8 cellular contexts compared by ENCODE assay signal in the genomic region with DNA sequence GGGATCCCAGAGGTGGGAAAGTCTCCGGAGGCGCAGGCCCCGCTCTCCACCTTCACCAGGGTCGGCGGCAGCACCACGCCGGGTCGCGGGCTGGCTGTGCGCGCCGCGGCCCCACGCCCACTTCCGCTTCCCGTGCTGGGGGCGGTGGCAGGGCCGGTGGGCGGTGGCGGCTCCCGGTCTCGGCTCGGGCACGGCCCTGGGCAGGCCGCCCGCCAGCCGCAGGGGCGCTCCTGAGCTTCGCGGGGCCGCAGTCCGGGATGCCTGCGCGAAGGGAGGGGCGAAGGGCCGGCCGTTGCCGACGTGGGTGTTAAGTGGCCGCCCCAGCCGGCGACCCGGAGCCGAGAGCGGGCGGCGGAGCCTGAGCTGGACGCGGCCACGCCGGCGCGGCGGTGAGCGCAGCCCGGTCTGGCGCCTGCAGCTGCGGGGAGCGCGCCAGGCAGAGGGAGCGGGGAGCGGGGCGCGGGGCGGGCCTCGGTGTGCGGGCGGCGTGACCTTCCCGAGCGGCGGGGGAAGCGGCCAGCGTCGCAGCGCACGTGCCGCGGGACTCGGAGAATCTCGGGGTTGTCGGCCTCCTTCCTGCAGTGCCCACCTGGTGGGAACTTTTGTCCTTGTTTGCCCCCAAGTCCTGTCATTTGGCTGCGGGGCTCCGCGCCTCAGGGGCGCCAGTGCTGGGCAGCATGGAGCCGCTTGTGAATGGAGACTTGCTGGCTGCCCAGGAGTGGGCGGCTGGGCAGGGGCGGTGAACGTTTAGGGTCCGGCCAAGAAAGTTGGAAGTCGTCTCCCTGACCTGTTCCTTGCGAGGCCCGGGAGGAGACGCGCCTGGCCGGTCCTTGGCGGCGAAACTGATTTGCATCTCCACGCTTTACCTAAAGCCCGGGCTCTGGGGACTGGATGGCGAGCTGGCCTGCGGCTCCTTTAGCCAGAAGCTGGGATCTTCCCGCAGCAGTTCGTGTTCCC. TPM values are rescaled to one million over a fixed set of nuclear protein-coding genes. Genes with fewer than 3 reads are reported as not detected.
DNase-seq lines count a peak whose midpoint lies in the region; ATAC-seq and TF ChIP-seq lines count a peak whose summit lies in the region.

A gene (plus strand): TSS at position 337 of the 957 bp plus-strand sequence. CDS start 3,616 bp downstream, outside the sequence.

- WGBS in psoas muscle, 3 donors, result 0 to 1% (median 1%) methylated on average over 67 to 105 of the region's 105 CpGs

- H3K4me3 Mint-ChIP-seq in T-helper 1 cell treated with Interleukin-12 subunit alpha and Interleukin-12 subunit beta and Interleukin-4 antibody, amounts not matched to agents 30 μg/mL and 1 μg/mL, for 36 hours, result peak within 1 kb of the TSS; percentile 70

- H3K9me3 ChIP-seq in psoas muscle, result no peaks in the 10 kb centered on the region
- no peaks in the 10 kb centered on the region for H3K9me3 ChIP-seq in vagina

- H3K36me3 ChIP-seq in H7 (replicated peaks; ENCODE audit: control insufficient read depth, insufficient read depth, low read length) (peaks cover 1% of the 10 kb centered on the region), psoas muscle (ENCODE audit: insufficient read depth in 1 of 2, low read depth in 1 of 2) (peaks cover 4 to 14% of the 10 kb centered on the region in 2 donors), vagina (peaks cover 0 to 3% of the 10 kb centered on the region in 2 donors)

- peaks cover 11% of the 10 kb centered on the region for H3K4me1 Mint-ChIP-seq in T-helper 1 cell treated with Interleukin-12 subunit alpha and Interleukin-12 subunit beta and Interleukin-4 antibody, amounts not matched to agents 30 μg/mL and 1 μg/mL, for 36 hours (ENCODE audit: low read depth)

- intact Hi-C loops in left ventricle myocardium superior (cut with micrococcal nuclease), result no loop called here
- intact Hi-C loops in psoas muscle (cut with DNase I), result no loop called here
- intact Hi-C loops in vagina (cut with DNase I), result loop anchor here (2.0 kb wide), 1 partner anchor 271 kb away; a partner anchor contains a TSS

- H3K4me1 ChIP-seq in psoas muscle, result peaks cover 4% of the 10 kb centered on the region
- H3K4me1 ChIP-seq in vagina, result peaks cover 13% of the 10 kb centered on the region

- H3K27me3 ChIP-seq in H7 (ENCODE audit: control insufficient read depth, insufficient read depth, low read length) (no peaks in the 10 kb centered on the region), psoas muscle (ENCODE audit: insufficient read depth in 3 of 3, low read length in 2 of 3) (no peaks in the 10 kb centered on the region), vagina (no peaks in the 10 kb centered on the region)

- no peaks in the 10 kb centered on the region for H3K27me3 Mint-ChIP-seq in T-helper 1 cell treated with Interleukin-12 subunit alpha and Interleukin-12 subunit beta and Interleukin-4 antibody, amounts not matched to agents 30 μg/mL and 1 μg/mL, for 36 hours (ENCODE audit: low read depth)

- TF ChIP-seq CTCF in GM12872 (IDR thresholded peaks at IDR 0.05; ENCODE audit: insufficient read depth, low read depth, low read length), result peak; percentile 43; the same call in 1 of the 3 replicates
- peak; percentile 26 for TF ChIP-seq CTCF in psoas muscle (IDR thresholded peaks at IDR 0.05)
- no peak for TF ChIP-seq CTCF in vagina (IDR thresholded peaks at IDR 0.05)

- H3K4me3 ChIP-seq in H7 (ENCODE audit: insufficient read depth, low read depth, low read length), result peak within 1 kb of the TSS; percentile 67
- peak within 1 kb of the TSS; percentile 88 for H3K4me3 ChIP-seq in psoas muscle
- peak within 1 kb of the TSS; percentile 58 to 89 for H3K4me3 ChIP-seq in vagina

- peak within 1 kb of the TSS; percentile 83 for H3K27ac ChIP-seq in psoas muscle
- H3K27ac ChIP-seq in vagina, result peak within 1 kb of the TSS; percentile 84

- H3K27ac Mint-ChIP-seq in T-helper 1 cell treated with Interleukin-12 subunit alpha and Interleukin-12 subunit beta and Interleukin-4 antibody, amounts not matched to agents 30 μg/mL and 1 μg/mL, for 36 hours, result peak within 1 kb of the TSS; percentile 57

- no peak for TF ChIP-seq POLR2A in vagina (IDR thresholded peaks at IDR 0.05)

- no peaks in the 10 kb centered on the region for H3K9me3 Mint-ChIP-seq in T-helper 1 cell treated with Interleukin-12 subunit alpha and Interleukin-12 subunit beta and Interleukin-4 antibody, amounts not matched to agents 30 μg/mL and 1 μg/mL, for 36 hours

- H3K36me3 Mint-ChIP-seq in T-helper 1 cell treated with Interleukin-12 subunit alpha and Interleukin-12 subunit beta and Interleukin-4 antibody, amounts not matched to agents 30 μg/mL and 1 μg/mL, for 36 hours (ENCODE audit: low read depth), result no peaks in the 10 kb centered on the region

- peak; percentile 92 for DNase-seq in H7
- peak; percentile 77 for DNase-seq in M059J (ENCODE audit: low read depth)
- peak in 38 of 56 donors; percentile 9 to 62 (median 34) for DNase-seq in amygdala (lab: John Stamatoyannopoulos, UW)
- peak; percentile 92 for DNase-seq in left ventricle myocardium superior
- DNase-seq in psoas muscle, result peak; percentile 85 to 90
- no peak for DNase-seq in vagina (ENCODE audit: extremely low spot score in 2 of 2)

- peak; percentile 97 for ATAC-seq in left ventricle myocardium superior
- ATAC-seq in psoas muscle, result peak; percentile 90 to 94 (median 92)

RNA-seq across cellular contexts. Expression of the gene that starts here (rescaled TPM):
- total RNA-seq in H7 (2014; rRNA removed; shearing (Covaris generic)), result 33.8 and 36.0 TPM in 2 replicates
- 6.1 and 12.2 TPM in 2 replicates for total RNA-seq in M059J (2014; rRNA removed; shearing (Covaris generic))
- total RNA-seq in left ventricle myocardium superior (5.5 TPM), psoas muscle (10 to 100 TPM in 1 of 4 donors, 1 to 10 TPM in 3; 4.9 to 12.7 (median 5.0) TPM), vagina (7.1 TPM)
- 10 to 100 TPM in 2 of 3 donors, 1 to 10 TPM in 1; 3.8 to 15.8 (median 10.1) TPM for polyA plus RNA-seq in psoas muscle

Comparison
In these comparisons a context has a peak if more than half of its experiments do, and no peak if none do; other contexts are left out.
1. CTCF ChIP-seq: peak in GM12872 (single experiment) and psoas muscle (single experiment); none in vagina (0 of 3).
2. DNase-seq: peak in H7 (single experiment), M059J (single experiment), amygdala (38 of 56), left ventricle myocardium superior (single experiment) and psoas muscle (2 of 2); none in vagina (0 of 2).
3. Peak in every context shown above with its lines, with median percentiles within 50 percentile points of each other: H3K4me3 ChIP-seq.